9 cellular contexts compared by ENCODE assay signal in genomic region chr14:92704036-92704804, GRCh38. TPM values are rescaled to one million over a fixed set of nuclear protein-coding genes. Genes with fewer than 3 reads are reported as not detected.
A peak's percentile ranks its signal among the peaks of the same experiment; 100 is the strongest.
DNase-seq lines count a peak whose midpoint lies in the region; ATAC-seq lines count a peak whose summit lies in the region.
"Had no signal": no experiment of that assay in that cellular context is flagged by ENCODE, and none has a peak within 500 bp of the region (broad histone marks: within the 10 kb centered on the region; RNA-seq: fewer than 3 reads in every experiment).

No MANE protein-coding gene starts in this region.

- peak overlapping the region; percentile 16 to 69 (median 51); a peak in 16 of 22 replicates for H3K9ac ChIP-seq in BLaER1 treated with 17β-estradiol and CSF1 and Interleukin-3, amounts not matched to agents 10 nM and 100 nM

- H3K4me1 Mint-ChIP-seq in effector memory CD8-positive, alpha-beta T cell (ENCODE audit: low read depth in 2 of 2): peaks cover 0 to 7% of the 10 kb centered on the region in 2 donors

- H3K36me3 ChIP-seq in BLaER1 treated with 17β-estradiol and CSF1 and Interleukin-3, amounts not matched to agents 10 nM and 100 nM: peaks cover 2 to 65% (median 17%) of the 10 kb centered on the region in 11 experiments; a peak in 13 of 22 replicates

- no peaks in the 10 kb centered on the region for H3K9me3 ChIP-seq in BLaER1 treated with 17β-estradiol and CSF1 and Interleukin-3, amounts not matched to agents 10 nM and 100 nM (replicated peaks in 1 of 11)

- H3K36me3 Mint-ChIP-seq in effector memory CD8-positive, alpha-beta T cell (ENCODE audit: insufficient read depth): peaks cover 7% of the 10 kb centered on the region

- H3K27ac Mint-ChIP-seq in effector memory CD8-positive, alpha-beta T cell: no peak overlapping the region

- no peaks in the 10 kb centered on the region for H3K27me3 ChIP-seq in BLaER1 treated with 17β-estradiol and CSF1 and Interleukin-3, amounts not matched to agents 10 nM and 100 nM

- H3K9me3 Mint-ChIP-seq in effector memory CD8-positive, alpha-beta T cell: no peaks in the 10 kb centered on the region

- H3K4me3 ChIP-seq in BLaER1 treated with 17β-estradiol and CSF1 and Interleukin-3, amounts not matched to agents 10 nM and 100 nM: peak overlapping the region in 3 of 10 experiments; percentile 21 to 43 (median 40); a peak in 5 of 20 replicates

- ATAC-seq in GM19452 (IDR thresholded peaks at IDR 0.05; ENCODE audit: unreplicated experiment) (peak; percentile 95), HG03342 (IDR thresholded peaks at IDR 0.05; ENCODE audit: unreplicated experiment) (peak; percentile 94)
- peak; percentile 77 for ATAC-seq in effector memory CD8-positive, alpha-beta T cell (replicated peaks)

- peaks cover 44 to 75% (median 60%) of the 10 kb centered on the region in 10 experiments for H3K4me1 ChIP-seq in BLaER1 treated with 17β-estradiol and CSF1 and Interleukin-3, amounts not matched to agents 10 nM and 100 nM

- no peak for DNase-seq in effector memory CD8-positive, alpha-beta T cell
- no peak for DNase-seq in NCI-H748 treated with DMSO at 0.1 percent for 48 hours (lab: John Stamatoyannopoulos, UW)
- DNase-seq in GOT3 (lab: John Stamatoyannopoulos, UW): no peak
- DNase-seq in occipital lobe (lab: John Stamatoyannopoulos, UW): no peak
- no peak for DNase-seq in NCI-H526 (lab: John Stamatoyannopoulos, UW)

- peak overlapping the region in 1 of 2 donors; percentile 6 for H3K4me3 Mint-ChIP-seq in effector memory CD8-positive, alpha-beta T cell

- peak overlapping the region; percentile 69 to 92 (median 84) for H3K4me2 ChIP-seq in BLaER1 treated with 17β-estradiol and CSF1 and Interleukin-3, amounts not matched to agents 10 nM and 100 nM

- H3K27ac ChIP-seq in BLaER1 treated with 17β-estradiol and CSF1 and Interleukin-3, amounts not matched to agents 10 nM and 100 nM: peak overlapping the region; percentile 20 to 82 (median 71); a peak in 21 of 22 replicates
- H3K27ac ChIP-seq: C4-2B had no signal

- peaks cover 0 to 84% (median 0%) of the 10 kb centered on the region in 11 experiments; a peak in 6 of 22 replicates for H4K20me1 ChIP-seq in BLaER1 treated with 17β-estradiol and CSF1 and Interleukin-3, amounts not matched to agents 10 nM and 100 nM

- H3K27me3 Mint-ChIP-seq in effector memory CD8-positive, alpha-beta T cell: peaks cover 50 to 67% of the 10 kb centered on the region in 2 donors

RNA-seq across cellular contexts. Expression of gene LGMN, which starts 44.2 kb away (rescaled TPM):
- 23.6 TPM for total RNA-seq in occipital lobe
